In the genomic region with DNA sequence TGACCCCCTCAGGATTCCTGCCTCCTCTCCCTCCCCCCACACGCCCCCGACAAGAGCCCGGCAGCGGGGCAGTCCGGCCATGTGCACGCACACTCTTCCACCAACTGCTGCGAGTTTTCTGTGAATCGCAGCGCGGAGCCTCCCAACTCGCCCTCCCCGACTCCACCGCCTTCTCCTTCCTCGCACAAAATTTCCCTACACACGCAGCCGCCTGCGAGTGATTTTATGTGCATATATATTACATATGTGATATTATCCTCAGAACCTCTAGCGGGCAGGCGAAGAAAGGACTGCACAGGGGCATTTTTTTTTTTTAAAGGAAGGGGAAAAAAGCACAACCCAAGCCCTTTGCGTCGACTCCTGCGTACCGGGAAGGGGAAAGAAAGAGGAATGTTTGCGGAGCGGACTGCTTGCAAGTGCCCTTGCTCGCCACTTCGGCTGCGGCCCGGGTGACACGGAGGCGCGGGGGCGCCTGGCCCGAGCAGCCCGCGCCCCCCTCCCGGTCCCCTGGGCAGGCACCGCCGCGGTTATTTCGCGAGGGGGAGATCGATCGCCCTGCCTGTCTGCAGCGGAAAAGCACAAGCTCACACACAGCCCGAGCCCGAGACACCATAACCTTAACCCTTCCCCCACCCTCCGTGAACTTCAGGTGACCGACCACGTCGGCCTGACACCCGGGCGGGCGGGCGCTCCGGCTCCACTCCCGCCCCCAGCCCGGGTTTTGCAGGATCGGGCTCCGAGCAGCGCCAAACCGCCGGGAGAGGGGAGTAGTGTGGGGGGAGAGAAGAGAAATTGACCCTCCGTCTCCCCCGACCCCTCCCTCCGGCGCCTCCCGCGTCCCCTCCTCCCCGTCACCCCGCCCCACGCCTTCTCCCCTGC, we compare ENCODE assay signal across 8 cellular contexts.
A peak's percentile ranks its signal among the peaks of the same experiment; 100 is the strongest.
DNase-seq lines count a peak whose midpoint lies in the region; ATAC-seq lines count a peak whose summit lies in the region.

No MANE protein-coding gene starts in this region.

- peak; percentile 48 for ATAC-seq in HG02678 (IDR thresholded peaks at IDR 0.05; ENCODE audit: unreplicated experiment)
- ATAC-seq in activated CD4-positive, CD25-positive, alpha-beta regulatory T cell treated with anti-CD3 and anti-CD28 coated beads, Interleukin-2, amount 50 U/mL, for 24 hours, result peak; percentile 25 to 39

- peak; percentile 35 for DNase-seq in NCI-H2107 (lab: John Stamatoyannopoulos, UW)
- DNase-seq in NCI-H2107 treated with DMSO at 0.1 percent for 48 hours (lab: John Stamatoyannopoulos, UW; ENCODE audit: unreplicated experiment), result no peak
- DNase-seq in NCI-H1694 (lab: John Stamatoyannopoulos, UW), result peak; percentile 37
- DNase-seq in cerebellar cortex (ENCODE audit: low spot score), result peak; percentile 68
- DNase-seq in kidney glomerular epithelial cell (lab: John Stamatoyannopoulos, UW), result peak; percentile 78
- peak; percentile 21 to 38 (median 25) for DNase-seq in stimulated activated CD4-positive, alpha-beta T cell treated with anti-CD3 and anti-CD28 coated beads, Interleukin-1b, Interleukin-23, amount 100 ng/mL, for 24 hours (ENCODE audit: low read depth in 4 of 4, low spot score in 1 of 4)
